In genomic region chr11:129538323-129538722, GRCh38 we compare ENCODE assay signal across 16 cellular contexts.
"Had no signal": no experiment of that assay in that cellular context is flagged by ENCODE, and none has a peak within 500 bp of the region (broad histone marks: within the 10 kb centered on the region; RNA-seq: fewer than 3 reads in every experiment).

No MANE protein-coding gene starts in this region.

- H3K4me3 ChIP-seq: dorsolateral prefrontal cortex, heart left ventricle, tibial artery, upper lobe of right lung, vagina had no signal

- H3K9me3 ChIP-seq: neutrophil, upper lobe of right lung, vagina had no signal

- H3K27ac ChIP-seq: dorsolateral prefrontal cortex, foreskin keratinocyte, heart left ventricle, neutrophil, tibial artery, upper lobe of right lung, vagina had no signal

- ATAC-seq: foreskin keratinocyte; heart left ventricle; naive thymus-derived CD4-positive, alpha-beta T cell; right cardiac atrium; stimulated activated memory B cell treated with anti-CD40 and anti-IgM and Interleukin-4, amounts not matched to agents 10 μg/mL and 1 μg/mL and 100 μg/mL, for 72 hours; upper lobe of right lung had no signal

- DNase-seq: cortex of kidney; dorsolateral prefrontal cortex; effector CD8-positive, alpha-beta T cell; foreskin keratinocyte; heart left ventricle; hypothalamus; kidney glomerular epithelial cell; naive thymus-derived CD4-positive, alpha-beta T cell; right cardiac atrium; stimulated activated CD4-positive, alpha-beta T cell treated with anti-CD3 and anti-CD28 coated beads, Interleukin-4, amount 100 ng/mL, for 24 hours; tibial artery; upper lobe of right lung had no signal

- H3K4me3 Mint-ChIP-seq: naive thymus-derived CD4-positive, alpha-beta T cell; stimulated activated memory B cell treated with anti-CD40 and anti-IgM and Interleukin-4, amounts not matched to agents 10 μg/mL and 1 μg/mL and 100 μg/mL, for 72 hours; stimulated activated naive CD8-positive, alpha-beta T cell treated with anti-CD3 and anti-CD28 coated beads, Interleukin-15, Interleukin-2, amounts not matched to agents 100 ng/mL and 50 ng/mL, for 24 hours had no signal

- H3K27me3 Mint-ChIP-seq: stimulated activated memory B cell treated with anti-CD40 and anti-IgM and Interleukin-4, amounts not matched to agents 10 μg/mL and 1 μg/mL and 100 μg/mL, for 72 hours; stimulated activated naive CD8-positive, alpha-beta T cell treated with anti-CD3 and anti-CD28 coated beads, Interleukin-15, Interleukin-2, amounts not matched to agents 100 ng/mL and 50 ng/mL, for 24 hours had no signal

- H3K36me3 Mint-ChIP-seq: stimulated activated memory B cell treated with anti-CD40 and anti-IgM and Interleukin-4, amounts not matched to agents 10 μg/mL and 1 μg/mL and 100 μg/mL, for 72 hours had no signal

- H3K27ac Mint-ChIP-seq: naive thymus-derived CD4-positive, alpha-beta T cell; stimulated activated memory B cell treated with anti-CD40 and anti-IgM and Interleukin-4, amounts not matched to agents 10 μg/mL and 1 μg/mL and 100 μg/mL, for 72 hours; stimulated activated naive CD8-positive, alpha-beta T cell treated with anti-CD3 and anti-CD28 coated beads, Interleukin-15, Interleukin-2, amounts not matched to agents 100 ng/mL and 50 ng/mL, for 24 hours had no signal

- H3K4me1 ChIP-seq: foreskin keratinocyte, heart left ventricle, tibial artery, upper lobe of right lung, vagina had no signal

- H3K4me1 Mint-ChIP-seq: naive thymus-derived CD4-positive, alpha-beta T cell; stimulated activated memory B cell treated with anti-CD40 and anti-IgM and Interleukin-4, amounts not matched to agents 10 μg/mL and 1 μg/mL and 100 μg/mL, for 72 hours had no signal

- H3K36me3 ChIP-seq: heart left ventricle, neutrophil, tibial artery, upper lobe of right lung, vagina had no signal

- H3K27me3 ChIP-seq: foreskin keratinocyte, heart left ventricle, neutrophil, tibial artery, upper lobe of right lung, vagina had no signal
